Comparison of ENCODE assay signal across 10 cellular contexts in the genomic region with DNA sequence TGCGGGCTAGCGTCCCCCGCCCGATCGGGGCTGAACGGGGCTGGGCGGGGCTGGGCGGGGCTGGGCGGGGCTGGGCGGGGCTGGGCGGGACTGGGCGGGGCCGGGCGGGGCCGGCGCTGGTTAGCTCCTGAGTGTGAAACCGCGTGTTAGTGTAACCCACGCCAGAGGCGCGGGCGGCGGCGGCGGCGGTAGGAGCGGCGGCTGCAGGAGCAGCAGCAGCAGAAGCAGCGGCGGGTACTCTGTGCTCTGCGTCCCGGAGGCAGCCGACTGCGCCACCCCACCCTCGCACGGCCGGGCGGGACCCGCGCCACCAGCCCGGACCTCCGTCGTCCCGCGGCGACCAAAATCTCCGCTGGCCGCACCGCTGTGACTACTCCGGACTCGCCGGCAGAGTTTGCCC.
A peak's percentile ranks its signal among the peaks of the same experiment; 100 is the strongest.
DNase-seq lines count a peak whose midpoint lies in the region; ATAC-seq, FAIRE-seq and TF ChIP-seq lines count a peak whose summit lies in the region.
"Had no signal": no experiment of that assay in that cellular context is flagged by ENCODE, and none has a peak within 500 bp of the region (broad histone marks: within the 10 kb centered on the region; RNA-seq: fewer than 3 reads in every experiment).

No MANE protein-coding gene starts in this region.

- no peak for FAIRE-seq in RCC 7860 (lab: Jason Lieb, UNC)

- peaks cover under 1% of the 10 kb centered on the region for H3K36me3 Mint-ChIP-seq in CD8-positive, alpha-beta T cell
- H3K36me3 Mint-ChIP-seq in effector memory CD8-positive, alpha-beta T cell (ENCODE audit: insufficient read depth) = peaks cover 4% of the 10 kb centered on the region

- no peaks in the 10 kb centered on the region for H3K9me3 ChIP-seq in CD8-positive, alpha-beta T cell (ENCODE audit: low read length)
- peaks cover 0 to 7% (median 0%) of the 10 kb centered on the region in 3 donors for H3K9me3 ChIP-seq in adrenal gland (replicated peaks in 1 of 3)

- no peaks in the 10 kb centered on the region for H3K4me1 ChIP-seq in CD8-positive, alpha-beta T cell (ENCODE audit: insufficient read depth, low read length)
- H3K4me1 ChIP-seq in adrenal gland (replicated peaks in 1 of 2) = no peaks in the 10 kb centered on the region

- ATAC-seq in CD8-positive, alpha-beta T cell = peak; percentile 29
- ATAC-seq in effector memory CD8-positive, alpha-beta T cell (replicated peaks) = no peak
- ATAC-seq in HG03045 (IDR thresholded peaks at IDR 0.05; ENCODE audit: unreplicated experiment) (no peak), GM21367 (IDR thresholded peaks at IDR 0.05; ENCODE audit: unreplicated experiment) (no peak)

- H3K36me3 ChIP-seq in CD8-positive, alpha-beta T cell (ENCODE audit: insufficient read depth, low read length) = no peaks in the 10 kb centered on the region
- no peaks in the 10 kb centered on the region for H3K36me3 ChIP-seq in adrenal gland (replicated peaks in 1 of 2)

- H3K4me3 Mint-ChIP-seq in CD8-positive, alpha-beta T cell = peak overlapping the region; percentile 69
- peak overlapping the region; percentile 50 to 76 for H3K4me3 Mint-ChIP-seq in effector memory CD8-positive, alpha-beta T cell

- peaks cover 23% of the 10 kb centered on the region for H3K27me3 Mint-ChIP-seq in CD8-positive, alpha-beta T cell (ENCODE audit: low read depth)
- H3K27me3 Mint-ChIP-seq in effector memory CD8-positive, alpha-beta T cell = peaks cover 29 to 35% of the 10 kb centered on the region in 2 donors

- H3K27ac ChIP-seq in CD8-positive, alpha-beta T cell (ENCODE audit: low read depth, low read length) = no peak overlapping the region
- no peak overlapping the region for H3K27ac ChIP-seq in adrenal gland

- H3K9me3 Mint-ChIP-seq in CD8-positive, alpha-beta T cell = peaks cover 10% of the 10 kb centered on the region
- H3K9me3 Mint-ChIP-seq in effector memory CD8-positive, alpha-beta T cell = peaks cover 0 to 8% of the 10 kb centered on the region in 2 donors

- CTCF ChIA-PET in CD8-positive, alpha-beta T cell (lab: Charles Lee) = no interaction called here

- peaks cover 8% of the 10 kb centered on the region for H3K4me1 Mint-ChIP-seq in CD8-positive, alpha-beta T cell (ENCODE audit: low read depth)
- H3K4me1 Mint-ChIP-seq in effector memory CD8-positive, alpha-beta T cell (ENCODE audit: low read depth in 2 of 2) = no peaks in the 10 kb centered on the region

- peaks cover 6% of the 10 kb centered on the region for H3K27me3 ChIP-seq in CD8-positive, alpha-beta T cell (ENCODE audit: insufficient read depth, low read length)
- peaks cover 25% of the 10 kb centered on the region for H3K27me3 ChIP-seq in adrenal gland

- no peak overlapping the region for H3K4me3 ChIP-seq in CD8-positive, alpha-beta T cell (ENCODE audit: low read depth, low read length)
- peak overlapping the region in 1 of 4 donors; percentile 29 for H3K4me3 ChIP-seq in adrenal gland

- WGBS in adrenal gland, 4 donors = 3 to 49% (median 25%) methylated on average over 6 to 42 of the region's 52 CpGs; no CpG with 5 or more reads in 1 of the 4 donors

- peak in 1 of 7 experiments; percentile 25 for DNase-seq in CD8-positive, alpha-beta T cell
- DNase-seq in NCI-H2227 treated with DMSO at 0.1 percent for 48 hours (lab: John Stamatoyannopoulos, UW) = peak; percentile 1
- DNase-seq in effector memory CD8-positive, alpha-beta T cell = no peak
- peak; percentile 6 for DNase-seq in putamen (ENCODE audit: low spot score)
- DNase-seq in adrenal gland = no peak
- no peak for DNase-seq in RCC 7860 (ENCODE audit: low spot score)
- DNase-seq: DMS53, NCI-H69 had no signal

- TF ChIP-seq CTCF in CD8-positive, alpha-beta T cell (IDR thresholded peaks at IDR 0.05) = no peak
- no peak for TF ChIP-seq CTCF in adrenal gland (IDR thresholded peaks at IDR 0.05)

- no peak overlapping the region for H3K27ac Mint-ChIP-seq in CD8-positive, alpha-beta T cell
- H3K27ac Mint-ChIP-seq in effector memory CD8-positive, alpha-beta T cell = no peak overlapping the region

- intact Hi-C loops in CD8-positive, alpha-beta T cell (cut with DNase I, micrococcal nuclease) = no loop called here
- intact Hi-C loops in adrenal gland (cut with DNase I) = no loop called here

- POLR2A ChIA-PET in CD8-positive, alpha-beta T cell (lab: Charles Lee) = no interaction called here

- TF ChIP-seq POLR2A in adrenal gland (IDR thresholded peaks at IDR 0.05) = no peak

Comparison
In these comparisons a context has a peak if more than half of its experiments do, and no peak if none do; other contexts are left out.
1. DNase-seq: peak in NCI-H2227 treated with DMSO at 0.1 percent for 48 hours (single experiment) and putamen (single experiment); none in effector memory CD8-positive, alpha-beta T cell (0 of 3), adrenal gland (0 of 7) and RCC 7860 (single experiment).